8 cellular contexts compared by ENCODE assay signal in the genomic region with DNA sequence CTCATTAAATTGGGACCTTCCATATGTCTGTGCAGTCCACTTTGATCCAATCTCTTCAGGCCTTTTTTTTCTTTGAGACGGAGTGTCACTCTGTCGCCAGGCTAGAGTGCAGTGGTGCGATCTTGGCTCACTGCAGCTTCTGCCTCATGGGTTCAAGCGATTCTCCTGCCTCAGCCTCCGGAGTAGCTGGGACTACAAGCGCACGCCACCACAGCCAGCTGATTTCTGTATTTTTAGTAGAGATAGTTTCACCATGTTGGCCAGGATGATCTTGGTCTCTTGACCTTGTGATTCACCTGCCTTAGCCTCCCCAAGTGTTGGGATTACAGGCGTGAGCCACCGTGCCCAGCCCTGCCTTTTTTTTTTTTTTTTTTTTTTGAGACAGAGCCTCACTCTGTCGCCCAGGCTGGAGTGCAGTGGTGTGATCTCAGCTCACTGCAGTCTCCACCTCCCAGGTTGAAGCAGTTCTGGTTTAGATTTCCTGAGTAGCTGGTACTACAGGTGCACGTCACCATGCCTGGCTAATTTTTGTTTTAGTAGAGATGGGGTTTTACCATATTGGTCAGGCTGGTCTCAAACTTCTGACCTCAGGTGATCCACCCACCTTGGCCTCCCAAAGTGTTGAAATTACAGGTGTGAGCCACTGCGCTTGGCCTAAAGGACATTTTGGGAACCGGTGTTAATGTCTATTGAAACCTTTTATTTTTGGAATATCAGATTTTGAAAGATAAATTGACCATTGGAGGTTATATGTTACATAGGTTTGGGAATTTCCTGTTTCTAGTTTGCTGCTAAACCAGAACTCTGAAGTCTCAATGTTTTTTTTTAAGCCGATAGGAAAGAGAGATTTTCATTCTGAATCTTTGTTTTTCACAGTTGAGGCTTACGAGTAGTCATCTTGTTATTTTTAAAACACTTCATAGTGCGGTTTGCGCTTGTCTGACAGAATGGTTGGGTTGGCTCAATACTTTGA. TPM values are rescaled to one million over a fixed set of nuclear protein-coding genes. Genes with fewer than 3 reads are reported as not detected.
DNase-seq lines count a peak whose midpoint lies in the region; ATAC-seq lines count a peak whose summit lies in the region.
"Not testable (repeated sequence)": the region's sequence is repeated elsewhere in the genome, so short reads cannot be mapped to it uniquely, and the experiment has no call there.

No MANE protein-coding gene starts in this region.

- WGBS in trophoblast cell (ENCODE audit: extremely low coverage, insufficient coverage, insufficient read length): no CpG with 5 or more reads among the region's 17 CpGs

- CTCF ChIA-PET in activated naive CD4-positive, alpha-beta T cell treated with anti-CD3 and anti-CD28 coated beads for 36 hours (lab: Charles Lee): interaction anchor here (0.6 to 1.0 kb wide), 3 partner anchors 10 to 99 kb away, joined by 3 to 4 read pairs (median 4); no protein-coding TSS in a partner anchor

- H2BK120ac ChIP-seq in trophoblast cell (ENCODE audit: insufficient read depth, low read length, poor library complexity): not testable (repeated sequence)

- DNase-seq in activated CD4-positive, CD25-positive, alpha-beta regulatory T cell treated with anti-CD3 and anti-CD28 coated beads, Interleukin-2, amount 50 U/mL, for 72 hours: peak; percentile 42
- peak; percentile 74 for DNase-seq in activated naive CD4-positive, alpha-beta T cell treated with anti-CD3 and anti-CD28 coated beads for 36 hours
- not testable (repeated sequence) for DNase-seq in trophoblast cell

- peaks cover 72 to 100% (median 88%) of the 10 kb centered on the region in 11 experiments for H4K20me1 ChIP-seq in BLaER1 treated with 17β-estradiol and CSF1 and Interleukin-3, amounts not matched to agents 10 nM and 100 nM

- not testable (repeated sequence) for H3K23ac ChIP-seq in trophoblast cell (ENCODE audit: low read length)

- not testable (repeated sequence) for H3K14ac ChIP-seq in trophoblast cell (ENCODE audit: low read length)

- not testable (repeated sequence) for H3K9me3 ChIP-seq in BLaER1 treated with 17β-estradiol and CSF1 and Interleukin-3, amounts not matched to agents 10 nM and 100 nM (replicated peaks in 1 of 11); trophoblast cell (ENCODE audit: insufficient read depth, low read depth, low read length)

- H4K8ac ChIP-seq in trophoblast cell (ENCODE audit: low read depth, low read length): not testable (repeated sequence)

- not testable (repeated sequence) for H4K12ac ChIP-seq in trophoblast cell (ENCODE audit: low read depth, low read length)

- intact Hi-C loops in activated naive CD4-positive, alpha-beta T cell treated with anti-CD3 and anti-CD28 coated beads for 36 hours (cut with micrococcal nuclease): loop anchor here (1.0 to 5.0 kb wide), 8 partner anchors 8 to 175 kb away; a partner anchor contains a TSS

- not testable (repeated sequence) for H4K91ac ChIP-seq in trophoblast cell (ENCODE audit: low read depth, low read length)

- peak overlapping the region; percentile 86 for H3K4ac ChIP-seq in trophoblast cell (ENCODE audit: low read depth, low read length)

- H2BK12ac ChIP-seq in trophoblast cell (ENCODE audit: low read length): not testable (repeated sequence)

- H2AK5ac ChIP-seq in trophoblast cell (ENCODE audit: low read length): not testable (repeated sequence)

- not testable (repeated sequence) for H2BK5ac ChIP-seq in trophoblast cell (ENCODE audit: low read depth, low read length, poor library complexity)

- ATAC-seq in GM18861 (IDR thresholded peaks at IDR 0.05; ENCODE audit: unreplicated experiment) (peak; percentile 84), GM21381 (IDR thresholded peaks at IDR 0.05; ENCODE audit: unreplicated experiment) (peak; percentile 80), HG02870 (IDR thresholded peaks at IDR 0.05; ENCODE audit: unreplicated experiment) (peak; percentile 79), HG03439 (IDR thresholded peaks at IDR 0.05; ENCODE audit: unreplicated experiment) (peak; percentile 71)

- H3K79me1 ChIP-seq in trophoblast cell (ENCODE audit: low read length): not testable (repeated sequence)

- not testable (repeated sequence) for H3K18ac ChIP-seq in trophoblast cell (ENCODE audit: low read length)

- peaks cover 44 to 96% (median 61%) of the 10 kb centered on the region in 11 experiments for H3K36me3 ChIP-seq in BLaER1 treated with 17β-estradiol and CSF1 and Interleukin-3, amounts not matched to agents 10 nM and 100 nM
- peaks cover 22 to 29% of the 10 kb centered on the region in 2 experiments for H3K36me3 ChIP-seq in trophoblast cell (ENCODE audit: control insufficient read depth in 1 of 2, insufficient read depth in 2 of 2, low read length in 2 of 2)

- H3K4me3 Mint-ChIP-seq in activated naive CD4-positive, alpha-beta T cell treated with anti-CD3 and anti-CD28 coated beads for 36 hours: peak overlapping the region; percentile 49

- not testable (repeated sequence) for H3K4me3 ChIP-seq in BLaER1 treated with 17β-estradiol and CSF1 and Interleukin-3, amounts not matched to agents 10 nM and 100 nM; trophoblast cell (ENCODE audit: low read depth, low read length)

- H2AFZ ChIP-seq in trophoblast cell (ENCODE audit: insufficient read depth, low read length, poor library complexity): not testable (repeated sequence)

- H3K9me3 Mint-ChIP-seq in activated naive CD4-positive, alpha-beta T cell treated with anti-CD3 and anti-CD28 coated beads for 36 hours: not testable (repeated sequence)

- not testable (repeated sequence) for H3K9ac ChIP-seq in BLaER1 treated with 17β-estradiol and CSF1 and Interleukin-3, amounts not matched to agents 10 nM and 100 nM; trophoblast cell (ENCODE audit: low read length)

- not testable (repeated sequence) for H3K27me3 ChIP-seq in BLaER1 treated with 17β-estradiol and CSF1 and Interleukin-3, amounts not matched to agents 10 nM and 100 nM; trophoblast cell (ENCODE audit: insufficient read depth, low read length)

- H3K27ac ChIP-seq in BLaER1 treated with 17β-estradiol and CSF1 and Interleukin-3, amounts not matched to agents 10 nM and 100 nM; trophoblast cell (ENCODE audit: low read depth, low read length): not testable (repeated sequence)

- H3K4me2 ChIP-seq in BLaER1 treated with 17β-estradiol and CSF1 and Interleukin-3, amounts not matched to agents 10 nM and 100 nM: peak overlapping the region in 6 of 11 experiments; percentile 3 to 97 (median 54); a peak in 12 of 22 replicates
- H3K4me2 ChIP-seq in trophoblast cell (ENCODE audit: low read length): not testable (repeated sequence)

- H3K27me3 Mint-ChIP-seq in activated naive CD4-positive, alpha-beta T cell treated with anti-CD3 and anti-CD28 coated beads for 36 hours (ENCODE audit: low read depth): not testable (repeated sequence)

- peaks cover 19 to 76% (median 54%) of the 10 kb centered on the region in 10 experiments for H3K4me1 ChIP-seq in BLaER1 treated with 17β-estradiol and CSF1 and Interleukin-3, amounts not matched to agents 10 nM and 100 nM
- not testable (repeated sequence) for H3K4me1 ChIP-seq in trophoblast cell (ENCODE audit: control insufficient read depth in 1 of 2, insufficient read depth in 2 of 2, low read length in 2 of 2)

- peaks cover 14% of the 10 kb centered on the region for H3K79me2 ChIP-seq in trophoblast cell (ENCODE audit: control insufficient read depth, insufficient read depth, low read length, poor library complexity)

- H3K36me3 Mint-ChIP-seq in activated naive CD4-positive, alpha-beta T cell treated with anti-CD3 and anti-CD28 coated beads for 36 hours (ENCODE audit: low read depth): peaks cover 40% of the 10 kb centered on the region

- H3K27ac Mint-ChIP-seq in activated naive CD4-positive, alpha-beta T cell treated with anti-CD3 and anti-CD28 coated beads for 36 hours: peak overlapping the region; percentile 93

- H3K4me1 Mint-ChIP-seq in activated naive CD4-positive, alpha-beta T cell treated with anti-CD3 and anti-CD28 coated beads for 36 hours (ENCODE audit: low read depth): peaks cover 68% of the 10 kb centered on the region

RNA-seq across cellular contexts. Expression of a gene that starts 17.8 kb away (rescaled TPM):
- total RNA-seq in activated naive CD4-positive, alpha-beta T cell treated with anti-CD3 and anti-CD28 coated beads for 36 hours: 10 to 100 TPM; 39.8 to 44.7 TPM
- 18.9 and 19.4 TPM in 2 replicates for polyA plus RNA-seq in trophoblast cell (2013)
